In the genomic region with DNA sequence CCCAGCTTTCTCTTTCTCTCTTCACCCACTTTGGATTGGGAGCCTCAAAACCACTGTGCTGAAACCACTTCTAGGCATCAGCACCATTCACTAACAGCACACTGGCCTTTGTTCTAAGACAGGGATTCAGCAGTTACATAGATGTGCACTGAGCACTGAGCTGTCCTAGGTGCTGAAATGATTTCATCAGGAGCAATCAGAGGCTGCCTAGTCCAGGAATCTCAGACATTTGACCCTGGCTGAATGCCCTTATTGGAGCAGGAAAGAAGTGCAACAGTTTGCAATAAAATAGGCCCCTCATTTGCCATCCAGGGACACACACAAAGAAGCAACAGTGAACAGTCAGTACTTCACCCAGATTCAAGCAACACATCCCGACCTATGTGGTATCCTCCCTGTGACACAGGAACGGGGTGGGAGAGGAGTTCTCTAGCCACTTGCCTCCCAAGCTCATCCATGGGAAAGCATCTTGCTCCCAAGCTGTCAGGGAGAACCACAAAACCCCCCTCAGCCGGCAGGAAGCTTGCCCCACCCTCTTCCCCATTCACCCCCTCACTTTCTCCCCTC, we compare ENCODE assay signal across 11 cellular contexts.
DNase-seq lines count a peak whose midpoint lies in the region; ATAC-seq and TF ChIP-seq lines count a peak whose summit lies in the region.
"Had no signal": no experiment of that assay in that cellular context is flagged by ENCODE, and none has a peak within 500 bp of the region (broad histone marks: within the 10 kb centered on the region; RNA-seq: fewer than 3 reads in every experiment).

No MANE protein-coding gene starts in this region.

- H3K4me3 Mint-ChIP-seq in HFFc6 = no peak overlapping the region
- H3K4me3 Mint-ChIP-seq: activated naive CD8-positive, alpha-beta T cell treated with anti-CD3 and anti-CD28 coated beads, Interleukin-2, amount 10 ng/mL, durations not matched to agents 7 days and 5 days had no signal

- TF ChIP-seq CTCF in AG09319 (IDR thresholded peaks at IDR 0.05; ENCODE audit: low read depth, low read length) (no peak), HFFc6 (IDR thresholded peaks at IDR 0.05) (no peak)

- peaks cover 5% of the 10 kb centered on the region for H3K9me3 Mint-ChIP-seq in HFFc6
- H3K9me3 Mint-ChIP-seq: activated naive CD8-positive, alpha-beta T cell treated with anti-CD3 and anti-CD28 coated beads, Interleukin-2, amount 10 ng/mL, durations not matched to agents 7 days and 5 days had no signal

- peaks cover 3% of the 10 kb centered on the region; the same call in 1 of the 2 replicates for H3K27me3 Mint-ChIP-seq in HFFc6 (ENCODE audit: insufficient read depth)

- H3K36me3 Mint-ChIP-seq in HFFc6 (ENCODE audit: low read depth) = no peaks in the 10 kb centered on the region
- H3K36me3 Mint-ChIP-seq: activated naive CD8-positive, alpha-beta T cell treated with anti-CD3 and anti-CD28 coated beads, Interleukin-2, amount 10 ng/mL, durations not matched to agents 7 days and 5 days had no signal

- H3K4me1 Mint-ChIP-seq in HFFc6 (ENCODE audit: low read depth) = no peaks in the 10 kb centered on the region
- H3K4me1 Mint-ChIP-seq: activated naive CD8-positive, alpha-beta T cell treated with anti-CD3 and anti-CD28 coated beads, Interleukin-2, amount 10 ng/mL, durations not matched to agents 7 days and 5 days had no signal

- no peak overlapping the region for H3K27ac Mint-ChIP-seq in HFFc6
- H3K27ac Mint-ChIP-seq: activated naive CD8-positive, alpha-beta T cell treated with anti-CD3 and anti-CD28 coated beads, Interleukin-2, amount 10 ng/mL, durations not matched to agents 7 days and 5 days had no signal

- DNase-seq in AG09319 (ENCODE audit: extremely low read depth, low read depth) = peak; percentile 16
- DNase-seq in HFFc6 = peak; percentile 37
- peak; percentile 16 for DNase-seq in UCSD-AML1 (lab: John Stamatoyannopoulos, UW; ENCODE audit: unreplicated experiment)
- peak; percentile 59 for DNase-seq in iPS DF 19.7 (ENCODE audit: low read depth, low spot score)
- DNase-seq in stimulated activated CD4-positive, alpha-beta T cell treated with anti-CD3 and anti-CD28 coated beads, Interleukin-2, amount 100 ng/mL, for 24 hours = no peak
- no peak for DNase-seq in activated CD4-positive, CD25-positive, alpha-beta regulatory T cell (lab: John Stamatoyannopoulos, UW)
- no peak for DNase-seq in COLO668 (lab: John Stamatoyannopoulos, UW; ENCODE audit: unreplicated experiment)
- DNase-seq: activated naive CD8-positive, alpha-beta T cell treated with anti-CD3 and anti-CD28 coated beads, Interleukin-2, amount 10 ng/mL, durations not matched to agents 7 days and 5 days; NCI-H1930; occipital lobe had no signal

- no peak for ATAC-seq in HG03378 (IDR thresholded peaks at IDR 0.05; ENCODE audit: unreplicated experiment)

Comparison
In these comparisons a context has a peak if more than half of its experiments do, and no peak if none do; other contexts are left out.
1. DNase-seq: peak in AG09319 (single experiment), HFFc6 (single experiment), UCSD-AML1 (single experiment) and iPS DF 19.7 (single experiment); none in stimulated activated CD4-positive, alpha-beta T cell treated with anti-CD3 and anti-CD28 coated beads, Interleukin-2, amount 100 ng/mL, for 24 hours (0 of 2), activated CD4-positive, CD25-positive, alpha-beta regulatory T cell (0 of 4) and COLO668 (single experiment).